9 cellular contexts compared by ENCODE assay signal in the genomic region with DNA sequence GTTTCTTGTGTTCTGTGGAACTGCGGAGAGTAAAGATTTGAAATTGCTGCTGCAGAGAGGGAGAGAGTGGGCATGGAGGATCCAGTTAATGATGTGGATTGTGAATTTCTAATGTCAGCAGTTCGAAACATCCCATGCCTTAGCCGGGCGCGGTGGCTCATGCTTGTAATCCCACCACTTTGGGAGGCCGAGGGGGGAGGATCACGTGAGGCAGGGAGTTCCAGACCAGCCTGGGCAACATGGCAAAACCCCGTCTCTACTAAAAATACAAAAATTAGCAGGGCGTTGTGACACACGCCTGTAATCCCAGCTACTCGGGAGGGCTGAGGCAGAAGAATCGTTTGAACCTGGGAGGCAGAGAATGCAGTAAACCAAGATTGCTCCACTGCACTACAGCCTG. TPM values are rescaled to one million over a fixed set of nuclear protein-coding genes. Genes with fewer than 3 reads are reported as not detected.
DNase-seq lines count a peak whose midpoint lies in the region; ATAC-seq and TF ChIP-seq lines count a peak whose summit lies in the region.
"Had no signal": no experiment of that assay in that cellular context is flagged by ENCODE, and none has a peak within 500 bp of the region (broad histone marks: within the 10 kb centered on the region; RNA-seq: fewer than 3 reads in every experiment).

No MANE protein-coding gene starts in this region.

- H2AK5ac ChIP-seq in H9 (ENCODE audit: insufficient read length, low read length) = no peak overlapping the region

- H3K9me3 ChIP-seq in H9 (ENCODE audit: control insufficient read depth, low read depth, low read length) (no peaks in the 10 kb centered on the region), right cardiac atrium (ENCODE audit: control insufficient read depth, low read length) (no peaks in the 10 kb centered on the region), OCI-LY7 (ENCODE audit: low read length) (no peaks in the 10 kb centered on the region)
- no peaks in the 10 kb centered on the region for H3K9me3 ChIP-seq in CD8-positive, alpha-beta T cell (ENCODE audit: low read length)

- H2BK5ac ChIP-seq in H9 (ENCODE audit: insufficient read length, low read length) = no peak overlapping the region

- H2AFZ ChIP-seq in H9 (ENCODE audit: low read length) = no peak overlapping the region
- H2AFZ ChIP-seq in OCI-LY7 (ENCODE audit: low read length) = no peak overlapping the region

- peaks cover 7% of the 10 kb centered on the region; the same call in 1 of the 2 replicates for H3K4me1 ChIP-seq in H9 (ENCODE audit: insufficient read depth, low read length)
- H3K4me1 ChIP-seq in right cardiac atrium (ENCODE audit: control insufficient read depth, insufficient read depth, low read length) = peaks cover 3% of the 10 kb centered on the region
- no peaks in the 10 kb centered on the region for H3K4me1 ChIP-seq in OCI-LY7 (ENCODE audit: insufficient read depth, low read length, poor library complexity, severe bottlenecking)
- H3K4me1 ChIP-seq in CD8-positive, alpha-beta T cell (ENCODE audit: insufficient read depth, low read length) = no peaks in the 10 kb centered on the region

- DNase-seq in H9 (no peak), right cardiac atrium (peak; percentile 16 to 55 (median 54)), OCI-LY7 (ENCODE audit: low spot score) (no peak)
- DNase-seq in CD8-positive, alpha-beta T cell = no peak
- DNase-seq: amygdala had no signal

- H2BK12ac ChIP-seq in H9 (ENCODE audit: insufficient read length, low read depth, low read length) = no peak overlapping the region

- no peaks in the 10 kb centered on the region for H3K9me2 ChIP-seq in OCI-LY7 (ENCODE audit: insufficient read depth, low read length)

- H4K5ac ChIP-seq in H9 (ENCODE audit: insufficient read length, low read depth, low read length) = no peak overlapping the region

- H4K20me1 ChIP-seq in H9 (ENCODE audit: control insufficient read depth, insufficient read depth, insufficient read length) = no peaks in the 10 kb centered on the region
- no peaks in the 10 kb centered on the region for H4K20me1 ChIP-seq in OCI-LY7 (ENCODE audit: insufficient read depth, low read length)

- H3K4me3 ChIP-seq in right cardiac atrium (ENCODE audit: low read length) = peak overlapping the region; percentile 15
- peak overlapping the region in 2 of 7 experiments; percentile 49 to 64 for H3K4me3 ChIP-seq in skin epidermis
- H3K4me3 ChIP-seq in OCI-LY7 (ENCODE audit: low read depth, low read length, poor library complexity, severe bottlenecking) = no peak overlapping the region
- no peak overlapping the region for H3K4me3 ChIP-seq in CD8-positive, alpha-beta T cell (ENCODE audit: low read depth, low read length)

- no peak overlapping the region for H3K9ac ChIP-seq in H9 (ENCODE audit: extremely low read depth, insufficient read length, low read length)

- H3K27ac ChIP-seq in H9 (ENCODE audit: insufficient read length, low read depth, low read length) (no peak overlapping the region), right cardiac atrium (ENCODE audit: low read length) (peak overlapping the region; percentile 100), skin epidermis (peak overlapping the region in 20 of 21 experiments; percentile 86 to 99 (median 94)), OCI-LY7 (ENCODE audit: low read depth, low read length, poor library complexity, severe bottlenecking) (no peak overlapping the region)
- H3K27ac ChIP-seq in CD8-positive, alpha-beta T cell (ENCODE audit: low read depth, low read length) = no peak overlapping the region

- H4K91ac ChIP-seq in H9 (ENCODE audit: insufficient read length, low read depth, low read length) = no peak overlapping the region

- WGBS in H9 (ENCODE audit: extremely low coverage, insufficient read length, low lambda C conversion rate) = no CpG with 5 or more reads among the region's 12 CpGs
- WGBS in right cardiac atrium = 61% methylated on average over 12 of the region's 12 CpGs

- no peaks in the 10 kb centered on the region; the same call in 1 of the 2 replicates for H3K27me3 Mint-ChIP-seq in H9 (ENCODE audit: low read depth)
- H3K27me3 Mint-ChIP-seq in activated T-helper 17 cell treated with anti-CD3 and anti-CD28 coated beads, Interleukin-2, amount 50 U/mL, for 72 hours = peaks cover 35% of the 10 kb centered on the region
- peaks cover 55% of the 10 kb centered on the region for H3K27me3 Mint-ChIP-seq in CD8-positive, alpha-beta T cell (ENCODE audit: low read depth)

- peak overlapping the region; percentile 30 for H3K18ac ChIP-seq in H9 (ENCODE audit: insufficient read length, low read depth, low read length)

- H3K36me3 Mint-ChIP-seq in H9 (ENCODE audit: insufficient read depth in 1 of 3, low read depth in 3 of 3) = peaks cover 0 to 14% (median 13%) of the 10 kb centered on the region in 3 experiments; a peak in 5 of 7 replicates
- peaks cover 22% of the 10 kb centered on the region for H3K36me3 Mint-ChIP-seq in activated T-helper 17 cell treated with anti-CD3 and anti-CD28 coated beads, Interleukin-2, amount 50 U/mL, for 72 hours (ENCODE audit: low read depth)
- H3K36me3 Mint-ChIP-seq in CD8-positive, alpha-beta T cell = no peaks in the 10 kb centered on the region

- H3K4me2 ChIP-seq in H9 (ENCODE audit: insufficient read depth, insufficient read length, low read length) (peak overlapping the region; percentile 96), OCI-LY7 (ENCODE audit: low read length) (no peak overlapping the region)

- peak overlapping the region; percentile 90 for H3T11ph ChIP-seq in H9 (ENCODE audit: low read length)

- H3K79me2 ChIP-seq in H9 (ENCODE audit: insufficient read depth, low read length) = no peaks in the 10 kb centered on the region
- H3K79me2 ChIP-seq in OCI-LY7 (ENCODE audit: insufficient read depth, low read depth, low read length) = no peaks in the 10 kb centered on the region

- POLR2A ChIA-PET in OCI-LY7 (lab: Charles Lee) = no interaction called here
- POLR2A ChIA-PET in CD8-positive, alpha-beta T cell (lab: Charles Lee) = no interaction called here

- CTCF ChIA-PET in OCI-LY7 (lab: Charles Lee; ENCODE audit: unreplicated experiment) = no interaction called here
- CTCF ChIA-PET in CD8-positive, alpha-beta T cell (lab: Charles Lee) = interaction anchor here (1.1 kb wide), 1 partner anchor 41 kb away, joined by 4 read pairs; no protein-coding TSS in a partner anchor

- H3K27me3 ChIP-seq in H9 (ENCODE audit: insufficient read depth, low read length) (no peaks in the 10 kb centered on the region; the same call in 1 of the 2 replicates), right cardiac atrium (ENCODE audit: control insufficient read depth, insufficient read depth) (no peaks in the 10 kb centered on the region)
- H3K27me3 ChIP-seq in CD8-positive, alpha-beta T cell (ENCODE audit: insufficient read depth, low read length) = peaks cover 5% of the 10 kb centered on the region

- H4K8ac ChIP-seq in H9 (replicated peaks; ENCODE audit: insufficient read length, low read depth, low read length) = no peak overlapping the region

- no TSS peak for BruUV-seq in OCI-LY7 (replicated peaks; lab: Mats Ljungman, UMichigan)

- no peak for TF ChIP-seq CTCF in H9 (conservative IDR thresholded peaks at IDR 0.05)
- TF ChIP-seq CTCF in OCI-LY7 (conservative IDR thresholded peaks at IDR 0.05; ENCODE audit: low read length) = no peak
- TF ChIP-seq CTCF in CD8-positive, alpha-beta T cell (IDR thresholded peaks at IDR 0.05) = no peak

- no peak overlapping the region for H3K56ac ChIP-seq in H9 (ENCODE audit: insufficient read length, low read depth, low read length)

- H3K9me3 Mint-ChIP-seq in H9 = no peaks in the 10 kb centered on the region; a peak in 1 of 5 replicates
- H3K9me3 Mint-ChIP-seq in activated T-helper 17 cell treated with anti-CD3 and anti-CD28 coated beads, Interleukin-2, amount 50 U/mL, for 72 hours = no peaks in the 10 kb centered on the region
- H3K9me3 Mint-ChIP-seq in CD8-positive, alpha-beta T cell = no peaks in the 10 kb centered on the region

- no peak overlapping the region for H3K14ac ChIP-seq in H9 (ENCODE audit: insufficient read depth, low read length)

- H3K23ac ChIP-seq in H9 (ENCODE audit: insufficient read length, low read depth, low read length) = no peak overlapping the region

- no peak for ATAC-seq in activated T-helper 17 cell treated with anti-CD3 and anti-CD28 coated beads, Interleukin-2, amount 50 U/mL, for 72 hours (replicated peaks)
- ATAC-seq in right cardiac atrium (no peak), GM18907 (IDR thresholded peaks at IDR 0.05; ENCODE audit: unreplicated experiment) (no peak), HG03378 (IDR thresholded peaks at IDR 0.05; ENCODE audit: unreplicated experiment) (no peak)
- no peak for ATAC-seq in CD8-positive, alpha-beta T cell

- no peak overlapping the region for H2BK120ac ChIP-seq in H9 (ENCODE audit: low read depth, low read length, poor library complexity, severe bottlenecking)

- no peak overlapping the region for H2BK15ac ChIP-seq in H9 (ENCODE audit: low read depth, low read length)

- H2BK20ac ChIP-seq in H9 (ENCODE audit: low read depth, low read length, poor library complexity, severe bottlenecking) = no peak overlapping the region

- H3K79me1 ChIP-seq in H9 (ENCODE audit: insufficient read depth, low read depth, low read length, poor library complexity, severe bottlenecking) = no peaks in the 10 kb centered on the region

- no peaks in the 10 kb centered on the region for H3K36me3 ChIP-seq in OCI-LY7 (ENCODE audit: insufficient read depth, low read length)
- no peaks in the 10 kb centered on the region for H3K36me3 ChIP-seq in CD8-positive, alpha-beta T cell (ENCODE audit: insufficient read depth, low read length)

- no peak overlapping the region; the same call in 1 of the 2 replicates for H3K4ac ChIP-seq in H9 (ENCODE audit: low read depth, low read length)

- peak overlapping the region; percentile 37 to 75; a peak in 4 of 5 replicates for H3K4me3 Mint-ChIP-seq in H9
- H3K4me3 Mint-ChIP-seq in activated T-helper 17 cell treated with anti-CD3 and anti-CD28 coated beads, Interleukin-2, amount 50 U/mL, for 72 hours = peak overlapping the region; percentile 91
- H3K4me3 Mint-ChIP-seq in CD8-positive, alpha-beta T cell = no peak overlapping the region

- H3K23me2 ChIP-seq in H9 (ENCODE audit: insufficient read length, low read depth, low read length, poor library complexity, severe bottlenecking) = peaks cover 16% of the 10 kb centered on the region

- peaks cover 68 to 69% of the 10 kb centered on the region in 2 experiments for H3K4me1 Mint-ChIP-seq in H9
- H3K4me1 Mint-ChIP-seq in activated T-helper 17 cell treated with anti-CD3 and anti-CD28 coated beads, Interleukin-2, amount 50 U/mL, for 72 hours = peaks cover 24% of the 10 kb centered on the region
- peaks cover 7% of the 10 kb centered on the region for H3K4me1 Mint-ChIP-seq in CD8-positive, alpha-beta T cell (ENCODE audit: low read depth)

- H3K27ac Mint-ChIP-seq in H9 = peak overlapping the region; percentile 37 to 96 (median 94)
- peak overlapping the region; percentile 99 for H3K27ac Mint-ChIP-seq in activated T-helper 17 cell treated with anti-CD3 and anti-CD28 coated beads, Interleukin-2, amount 50 U/mL, for 72 hours
- H3K27ac Mint-ChIP-seq in CD8-positive, alpha-beta T cell = no peak overlapping the region

- intact Hi-C loops in right cardiac atrium (cut with DNase I) = no loop called here
- intact Hi-C loops in OCI-LY7 (cut with micrococcal nuclease; ENCODE audit: unreplicated experiment) = no loop called here
- intact Hi-C loops in CD8-positive, alpha-beta T cell (cut with DNase I, micrococcal nuclease) = no loop called here

RNA-seq across cellular contexts. Expression of a gene that starts 1.1 kb away (rescaled TPM):
- total RNA-seq in H9 (2021) (56.7 and 60.0 TPM in 2 replicates), right cardiac atrium (10 to 100 TPM; 40.4 to 54.2 (median 45.2) TPM), OCI-LY7 (2022) (not detected in 2 replicates)
- 10 to 100 TPM in 1 of 2 donors, 1 to 10 TPM in 1; 7.6 to 37.2 TPM for total RNA-seq in activated T-helper 17 cell treated with anti-CD3 and anti-CD28 coated beads, Interleukin-2, amount 50 U/mL, for 72 hours
- polyA plus RNA-seq in right cardiac atrium = 72.4 TPM
- not detected in 2 replicates for total RNA-seq in OCI-LY7 (2014; rRNA removed; shearing (Covaris generic))
- total RNA-seq in CD8-positive, alpha-beta T cell = not detected

Comparison
In these comparisons a context has a peak if more than half of its experiments do, and no peak if none do; other contexts are left out.
1. DNase-seq: peak in right cardiac atrium (3 of 3); none in H9 (single experiment), OCI-LY7 (single experiment) and CD8-positive, alpha-beta T cell (0 of 7).
2. H3K27ac ChIP-seq: peak in right cardiac atrium (single experiment) and skin epidermis (20 of 21); none in H9 (single experiment), OCI-LY7 (single experiment) and CD8-positive, alpha-beta T cell (single experiment).
3. RNA of a gene that starts 1.1 kb away (total RNA-seq): 56.7 to 60.0 TPM in H9, 40.4 to 54.2 TPM in right cardiac atrium and 7.6 to 37.2 TPM in activated T-helper 17 cell treated with anti-CD3 and anti-CD28 coated beads, Interleukin-2, amount 50 U/mL, for 72 hours; not detected in OCI-LY7 and not detected in CD8-positive, alpha-beta T cell; every median in the first group is over 4 times any median in the second.